13 cellular contexts compared by ENCODE assay signal in the genomic region with DNA sequence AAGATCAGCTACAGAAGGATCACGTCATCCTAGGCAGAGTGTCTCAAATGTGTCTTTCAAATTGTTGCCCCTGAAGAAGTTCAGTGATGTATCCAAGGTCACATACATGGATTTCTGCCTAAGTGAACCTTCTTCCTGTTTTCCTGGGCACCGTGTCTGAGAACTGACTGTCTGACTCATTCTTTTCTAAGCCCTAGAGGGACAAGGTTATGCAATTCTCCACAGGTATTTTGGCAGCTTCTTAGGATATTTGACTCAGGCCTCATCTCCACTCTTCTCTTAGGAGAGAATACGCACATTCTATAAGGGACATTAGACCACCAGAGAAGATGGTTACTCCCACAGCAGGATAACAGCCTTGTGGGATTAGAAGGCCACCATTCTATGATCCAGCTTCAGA.
DNase-seq lines count a peak whose midpoint lies in the region; ATAC-seq and TF ChIP-seq lines count a peak whose summit lies in the region.
"Had no signal": no experiment of that assay in that cellular context is flagged by ENCODE, and none has a peak within 500 bp of the region (broad histone marks: within the 10 kb centered on the region; RNA-seq: fewer than 3 reads in every experiment).

No MANE protein-coding gene starts in this region.

- DNase-seq in AG20443 (ENCODE audit: low spot score) = peak; percentile 55
- peak; percentile 80 for DNase-seq in NCI-H226
- DNase-seq in cardiac fibroblast (ENCODE audit: low read depth in 2 of 2) = peak; percentile 86 to 98
- peak; percentile 14 for DNase-seq in medulla oblongata (ENCODE audit: extremely low spot score)
- no peak for DNase-seq in T-cell
- DNase-seq in CD14-positive monocyte (ENCODE audit: low spot score) = no peak
- DNase-seq: activated CD8-positive, alpha-beta T cell treated with anti-CD3 and anti-CD28 coated beads for 36 hours; left colon; NCI-H1105; NCI-H748 treated with DMSO at 0.1 percent for 48 hours had no signal

- no peak overlapping the region for H3K4me3 ChIP-seq in cardiac fibroblast (replicated peaks in 1 of 2; ENCODE audit: low read depth in 2 of 2, low read length in 2 of 2)

- H3K4me1 Mint-ChIP-seq in T-cell (no peaks in the 10 kb centered on the region), CD14-positive monocyte (peaks cover 2% of the 10 kb centered on the region)

- CTCF ChIA-PET in T-cell (lab: Charles Lee) = no interaction called here

- ATAC-seq in T-cell (replicated peaks in 1 of 4) (no peak), HG03095 (IDR thresholded peaks at IDR 0.05; ENCODE audit: unreplicated experiment) (no peak), HG03354 (IDR thresholded peaks at IDR 0.05; ENCODE audit: poor library complexity, severe bottlenecking, unreplicated experiment) (no peak)
- ATAC-seq: activated CD8-positive, alpha-beta T cell treated with anti-CD3 and anti-CD28 coated beads for 36 hours; left colon had no signal

- H3K36me3 Mint-ChIP-seq in T-cell = no peaks in the 10 kb centered on the region
- H3K36me3 Mint-ChIP-seq in CD14-positive monocyte = no peaks in the 10 kb centered on the region
- H3K36me3 Mint-ChIP-seq: activated naive CD8-positive, alpha-beta T cell had no signal

- intact Hi-C loops in CD14-positive monocyte (cut with micrococcal nuclease) = no loop called here

- POLR2A ChIA-PET in T-cell (lab: Charles Lee) = no interaction called here

- H3K4me3 Mint-ChIP-seq in T-cell = no peak overlapping the region
- H3K4me3 Mint-ChIP-seq in CD14-positive monocyte = no peak overlapping the region
- H3K4me3 Mint-ChIP-seq: activated CD8-positive, alpha-beta T cell treated with anti-CD3 and anti-CD28 coated beads for 36 hours; activated naive CD8-positive, alpha-beta T cell had no signal

- no peak overlapping the region for H3K27ac Mint-ChIP-seq in T-cell
- H3K27ac Mint-ChIP-seq in CD14-positive monocyte = no peak overlapping the region
- H3K27ac Mint-ChIP-seq: activated CD8-positive, alpha-beta T cell treated with anti-CD3 and anti-CD28 coated beads for 36 hours; activated naive CD8-positive, alpha-beta T cell had no signal

- H3K27me3 Mint-ChIP-seq in T-cell (peaks cover 13 to 14% of the 10 kb centered on the region in 2 donors), CD14-positive monocyte (ENCODE audit: low read depth in 3 of 3) (peaks cover 2 to 18% (median 9%) of the 10 kb centered on the region in 3 donors)

- H3K9me3 Mint-ChIP-seq in T-cell (no peaks in the 10 kb centered on the region), CD14-positive monocyte (peaks cover 0 to 2% (median 0%) of the 10 kb centered on the region in 7 donors)
- H3K9me3 Mint-ChIP-seq: activated CD8-positive, alpha-beta T cell treated with anti-CD3 and anti-CD28 coated beads for 36 hours had no signal

- TF ChIP-seq CTCF in cardiac fibroblast (IDR thresholded peaks at IDR 0.05; ENCODE audit: low read depth, low read length) (no peak), CD14-positive monocyte (IDR thresholded peaks at IDR 0.05) (no peak)

Comparison
In these comparisons a context has a peak if more than half of its experiments do, and no peak if none do; other contexts are left out.
1. DNase-seq: peak in AG20443 (single experiment), NCI-H226 (single experiment), cardiac fibroblast (2 of 2) and medulla oblongata (single experiment); none in T-cell (0 of 34) and CD14-positive monocyte (single experiment).